Comparison of ENCODE assay signal across 1 cellular context in the genomic region with DNA sequence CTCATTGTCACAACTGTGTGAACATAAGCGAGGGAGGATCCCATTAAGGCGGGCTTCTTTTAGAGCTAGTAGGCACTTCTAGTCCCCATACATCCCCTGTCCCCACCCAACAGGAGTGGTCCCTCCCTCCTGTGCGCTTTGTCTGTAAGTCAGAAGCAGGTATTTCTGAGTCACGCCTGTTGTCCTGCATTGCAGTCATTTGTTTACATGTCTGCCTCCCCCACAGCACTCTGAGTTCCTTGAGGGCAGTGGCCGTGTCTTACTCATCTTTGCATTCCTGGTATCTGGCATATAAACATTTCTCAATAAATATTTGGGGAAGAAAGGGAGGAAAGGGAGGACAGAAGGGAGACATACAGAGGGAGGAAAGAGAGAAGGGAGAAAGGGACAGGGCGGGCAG.
TF ChIP-seq lines count a peak whose summit lies in the region.

No MANE protein-coding gene starts in this region.

TF ChIP-seq in HEK293, 187 proteins besides CTCF, POLR2A, EP300 and RAD21 (continued from another document):
- TF ChIP-seq, protein P1, sequence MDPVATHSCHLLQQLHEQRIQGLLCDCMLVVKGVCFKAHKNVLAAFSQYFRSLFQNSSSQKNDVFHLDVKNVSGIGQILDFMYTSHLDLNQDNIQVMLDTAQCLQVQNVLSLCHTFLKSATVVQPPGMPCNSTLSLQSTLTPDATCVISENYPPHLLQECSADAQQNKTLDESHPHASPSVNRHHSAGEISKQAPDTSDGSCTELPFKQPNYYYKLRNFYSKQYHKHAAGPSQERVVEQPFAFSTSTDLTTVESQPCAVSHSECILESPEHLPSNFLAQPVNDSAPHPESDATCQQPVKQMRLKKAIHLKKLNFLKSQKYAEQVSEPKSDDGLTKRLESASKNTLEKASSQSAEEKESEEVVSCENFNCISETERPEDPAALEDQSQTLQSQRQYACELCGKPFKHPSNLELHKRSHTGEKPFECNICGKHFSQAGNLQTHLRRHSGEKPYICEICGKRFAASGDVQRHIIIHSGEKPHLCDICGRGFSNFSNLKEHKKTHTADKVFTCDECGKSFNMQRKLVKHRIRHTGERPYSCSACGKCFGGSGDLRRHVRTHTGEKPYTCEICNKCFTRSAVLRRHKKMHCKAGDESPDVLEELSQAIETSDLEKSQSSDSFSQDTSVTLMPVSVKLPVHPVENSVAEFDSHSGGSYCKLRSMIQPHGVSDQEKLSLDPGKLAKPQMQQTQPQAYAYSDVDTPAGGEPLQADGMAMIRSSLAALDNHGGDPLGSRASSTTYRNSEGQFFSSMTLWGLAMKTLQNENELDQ (tag by site-specific recombination; IDR thresholded peaks at IDR 0.05; ENCODE audit: low read depth), result no peak
- TF ChIP-seq ZNF184 (tag by site-specific recombination; IDR thresholded peaks at IDR 0.05), result no peak
- TF ChIP-seq ZFHX2 (tag by site-specific recombination; conservative IDR thresholded peaks at IDR 0.05), result no peak
- TF ChIP-seq, protein P2, sequence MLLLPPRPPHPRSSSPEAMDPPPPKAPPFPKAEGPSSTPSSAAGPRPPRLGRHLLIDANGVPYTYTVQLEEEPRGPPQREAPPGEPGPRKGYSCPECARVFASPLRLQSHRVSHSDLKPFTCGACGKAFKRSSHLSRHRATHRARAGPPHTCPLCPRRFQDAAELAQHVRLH (tag by site-specific recombination; IDR thresholded peaks at IDR 0.05), result no peak
- no peak for TF ChIP-seq ZNF768 (tag by site-specific recombination; IDR thresholded peaks at IDR 0.05)
- no peak for TF ChIP-seq ZNF843 (tag by site-specific recombination; IDR thresholded peaks at IDR 0.05)
- TF ChIP-seq ZNF16 (tag by site-specific recombination; IDR thresholded peaks at IDR 0.05; ENCODE audit: low read depth), result no peak
- TF ChIP-seq GLIS2 (tag by site-specific recombination; IDR thresholded peaks at IDR 0.05), result no peak
- peak; percentile 62 for TF ChIP-seq ZNF398 (tag by site-specific recombination; IDR thresholded peaks at IDR 0.05)
- TF ChIP-seq EGR2 (tag by site-specific recombination; IDR thresholded peaks at IDR 0.05; ENCODE audit: low read depth), result 0 out of 2 replicates have a peak, but pooled peaks have one; percentile 7
- no peak for TF ChIP-seq ZNF600 (tag by site-specific recombination; IDR thresholded peaks at IDR 0.05)
- TF ChIP-seq SP7 (tag by site-specific recombination; IDR thresholded peaks at IDR 0.05), result peak; percentile 11; the same call in 1 of the 2 replicates
- peak; percentile 17; the same call in 1 of the 2 replicates for TF ChIP-seq KLF1 (tag by site-specific recombination; IDR thresholded peaks at IDR 0.05)
- TF ChIP-seq, protein P3, sequence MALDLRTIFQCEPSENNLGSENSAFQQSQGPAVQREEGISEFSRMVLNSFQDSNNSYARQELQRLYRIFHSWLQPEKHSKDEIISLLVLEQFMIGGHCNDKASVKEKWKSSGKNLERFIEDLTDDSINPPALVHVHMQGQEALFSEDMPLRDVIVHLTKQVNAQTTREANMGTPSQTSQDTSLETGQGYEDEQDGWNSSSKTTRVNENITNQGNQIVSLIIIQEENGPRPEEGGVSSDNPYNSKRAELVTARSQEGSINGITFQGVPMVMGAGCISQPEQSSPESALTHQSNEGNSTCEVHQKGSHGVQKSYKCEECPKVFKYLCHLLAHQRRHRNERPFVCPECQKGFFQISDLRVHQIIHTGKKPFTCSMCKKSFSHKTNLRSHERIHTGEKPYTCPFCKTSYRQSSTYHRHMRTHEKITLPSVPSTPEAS (tag by site-specific recombination; IDR thresholded peaks at IDR 0.05), result no peak
- no peak for TF ChIP-seq ZBTB48 (tag by site-specific recombination; IDR thresholded peaks at IDR 0.05)
- TF ChIP-seq, protein P4, sequence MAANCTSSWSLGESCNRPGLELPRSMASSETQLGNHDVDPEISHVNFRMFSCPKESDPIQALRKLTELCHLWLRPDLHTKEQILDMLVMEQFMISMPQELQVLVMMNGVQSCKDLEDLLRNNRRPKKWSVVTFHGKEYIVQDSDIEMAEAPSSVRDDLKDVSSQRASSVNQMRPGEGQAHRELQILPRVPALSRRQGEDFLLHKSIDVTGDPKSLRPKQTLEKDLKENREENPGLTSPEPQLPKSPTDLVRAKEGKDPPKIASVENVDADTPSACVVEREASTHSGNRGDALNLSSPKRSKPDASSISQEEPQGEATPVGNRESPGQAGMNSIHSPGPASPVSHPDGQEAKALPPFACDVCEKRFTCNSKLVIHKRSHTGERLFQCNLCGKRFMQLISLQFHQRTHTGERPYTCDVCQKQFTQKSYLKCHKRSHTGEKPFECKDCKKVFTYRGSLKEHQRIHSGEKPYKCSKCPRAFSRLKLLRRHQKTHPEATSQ (tag by site-specific recombination; IDR thresholded peaks at IDR 0.05), result no peak
- no peak for TF ChIP-seq AEBP2 (tag by site-specific recombination; IDR thresholded peaks at IDR 0.05; ENCODE audit: borderline replicate concordance)
- TF ChIP-seq ZNF146 (tag by site-specific recombination; IDR thresholded peaks at IDR 0.05), result no peak
- no peak for TF ChIP-seq ZNF266 (tag by site-specific recombination; IDR thresholded peaks at IDR 0.05; ENCODE audit: low read depth)
- TF ChIP-seq ZSCAN23 (tag by site-specific recombination; IDR thresholded peaks at IDR 0.05), result no peak
- no peak for TF ChIP-seq ZFP3 (tag by site-specific recombination; IDR thresholded peaks at IDR 0.05; ENCODE audit: low read depth)
- no peak for TF ChIP-seq ZNF10 (tag by site-specific recombination; IDR thresholded peaks at IDR 0.05)
- no peak for TF ChIP-seq PRDM4 (tag by site-specific recombination; IDR thresholded peaks at IDR 0.05)
- no peak for TF ChIP-seq ZNF324 (tag by site-specific recombination; IDR thresholded peaks at IDR 0.05)
- TF ChIP-seq YY1 (tag by site-specific recombination; IDR thresholded peaks at IDR 0.05), result no peak
- TF ChIP-seq PATZ1 (tag by site-specific recombination; IDR thresholded peaks at IDR 0.05), result 0 out of 2 replicates have a peak, but pooled peaks have one; percentile 13
- no peak for TF ChIP-seq HOXC10 (CRISPR knock-in tag; IDR thresholded peaks at IDR 0.05)
- TF ChIP-seq ZFP41 (tag by site-specific recombination; IDR thresholded peaks at IDR 0.05; ENCODE audit: borderline replicate concordance), result no peak
- no peak for TF ChIP-seq ZNF596 (tag by site-specific recombination; IDR thresholded peaks at IDR 0.05)
- TF ChIP-seq ZNF18 (tag by site-specific recombination; IDR thresholded peaks at IDR 0.05), result no peak
- no peak for TF ChIP-seq GLI2 (tag by site-specific recombination; IDR thresholded peaks at IDR 0.05; ENCODE audit: borderline replicate concordance, low read depth)
- no peak for TF ChIP-seq ZNF394 (tag by site-specific recombination; IDR thresholded peaks at IDR 0.05; ENCODE audit: borderline replicate concordance)
- TF ChIP-seq WT1 (tag by site-specific recombination; IDR thresholded peaks at IDR 0.05), result peak; percentile 97
- no peak for TF ChIP-seq SP2 (tag by site-specific recombination; IDR thresholded peaks at IDR 0.05)
- no peak for TF ChIP-seq ZIC2 (tag by site-specific recombination; IDR thresholded peaks at IDR 0.05)
- no peak for TF ChIP-seq ZNF555 (tag by site-specific recombination; conservative IDR thresholded peaks at IDR 0.05)
- TF ChIP-seq ZNF785 (tag by site-specific recombination; IDR thresholded peaks at IDR 0.05), result no peak
- TF ChIP-seq ZNF626 (tag by site-specific recombination; IDR thresholded peaks at IDR 0.05), result no peak
- TF ChIP-seq PRDM6 (tag by site-specific recombination; IDR thresholded peaks at IDR 0.05), result no peak
- TF ChIP-seq ZNF335 (tag by site-specific recombination; conservative IDR thresholded peaks at IDR 0.05), result no peak
- no peak for TF ChIP-seq KLF16 (tag by site-specific recombination; IDR thresholded peaks at IDR 0.05)
